ENCODE assay signal across 1 cellular context in genomic region chr3:12952322-12953200, GRCh38.
A peak's percentile ranks its signal among the peaks of the same experiment; 100 is the strongest.
TF ChIP-seq lines count a peak whose summit lies in the region.

No MANE protein-coding gene starts in this region.

TF ChIP-seq in K562, 482 proteins besides CTCF, POLR2A, EP300 and RAD21 (continued from another document):
- no peak; the same call in 1 of the 2 replicates for TF ChIP-seq RREB1 (CRISPR knock-in tag; IDR thresholded peaks at IDR 0.05)
- TF ChIP-seq ZNF175 (CRISPR knock-in tag; IDR thresholded peaks at IDR 0.05; ENCODE audit: low read depth) = 0 out of 2 replicates have a peak, but pooled peaks have one; percentile 28
- no peak for TF ChIP-seq TRIM28 (IDR thresholded peaks at IDR 0.05)
- no peak for TF ChIP-seq CBFA2T2 (conservative IDR thresholded peaks at IDR 0.05)
- TF ChIP-seq RFX7 (CRISPR knock-in tag; IDR thresholded peaks at IDR 0.05) = no peak
- TF ChIP-seq SIN3B (IDR thresholded peaks at IDR 0.05; ENCODE audit: low read depth) = no peak
- peak in 1 of 2 experiments; percentile 70; a peak in 2 of 4 replicates for TF ChIP-seq RCOR1 (IDR thresholded peaks at IDR 0.05; ENCODE audit: borderline replicate concordance in 1 of 2, low read depth in 2 of 2, low read length in 2 of 2)
- no peak for TF ChIP-seq TAF7 (tag; IDR thresholded peaks at IDR 0.05)
- no peak for TF ChIP-seq ATF4 (CRISPR knock-in tag; IDR thresholded peaks at IDR 0.05)
- peak; percentile 30 for TF ChIP-seq DACH1 (IDR thresholded peaks at IDR 0.05; ENCODE audit: partially characterized antibody)
- TF ChIP-seq THAP7 (CRISPR knock-in tag; IDR thresholded peaks at IDR 0.05) = no peak
- peak; percentile 25; the same call in 1 of the 2 replicates for TF ChIP-seq SUPT5H (IDR thresholded peaks at IDR 0.05)
- no peak for TF ChIP-seq HES1 (IDR thresholded peaks at IDR 0.05; ENCODE audit: low read depth)
- no peak for TF ChIP-seq HOXB6 (CRISPR knock-in tag; IDR thresholded peaks at IDR 0.05; ENCODE audit: borderline replicate concordance)
- no peak for TF ChIP-seq SFPQ (IDR thresholded peaks at IDR 0.05; ENCODE audit: low read depth, low read length)
- no peak for TF ChIP-seq NFE2L1 (tag; IDR thresholded peaks at IDR 0.05; ENCODE audit: borderline replicate concordance, low read depth)
- no peak for TF ChIP-seq WHSC1 (IDR thresholded peaks at IDR 0.05; ENCODE audit: low read length)
